17 cellular contexts compared by ENCODE assay signal in the genomic region with DNA sequence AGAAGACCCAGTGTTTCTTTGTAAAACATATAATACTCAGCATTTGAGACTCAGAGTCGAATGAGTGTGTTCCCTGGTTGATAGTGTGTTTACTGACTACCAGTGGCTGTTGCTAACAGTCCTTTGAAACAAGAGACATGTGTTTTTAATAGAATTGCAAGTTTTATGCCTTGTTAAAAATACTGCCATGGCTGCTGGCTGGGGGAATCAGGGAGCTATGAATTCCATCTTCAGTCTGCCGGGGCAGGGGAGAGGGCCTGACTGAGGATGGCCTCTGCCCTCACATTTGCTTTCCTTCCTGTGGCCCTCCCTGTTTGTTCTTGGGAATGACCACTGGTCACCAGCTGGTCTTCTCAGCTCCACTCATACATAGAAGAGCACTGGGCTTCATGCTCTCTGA.
DNase-seq lines count a peak whose midpoint lies in the region; FAIRE-seq and TF ChIP-seq lines count a peak whose summit lies in the region.
"Had no signal": no experiment of that assay in that cellular context is flagged by ENCODE, and none has a peak within 500 bp of the region (broad histone marks: within the 10 kb centered on the region; RNA-seq: fewer than 3 reads in every experiment).

No MANE protein-coding gene starts in this region.

- H3K27ac ChIP-seq in SK-N-MC, result peak overlapping the region; percentile 85
- H3K27ac ChIP-seq: A549 had no signal

- H3K36me3 Mint-ChIP-seq in mesothelial cell of epicardium (no peaks in the 10 kb centered on the region), Caco-2 (ENCODE audit: insufficient read depth, unreplicated experiment) (no peaks in the 10 kb centered on the region)
- no peaks in the 10 kb centered on the region for H3K36me3 Mint-ChIP-seq in activated naive CD4-positive, alpha-beta T cell treated with anti-CD3 and anti-CD28 coated beads for 36 hours (ENCODE audit: low read depth)
- H3K36me3 Mint-ChIP-seq: CD8-positive, alpha-beta memory T cell had no signal

- FAIRE-seq in frontal cortex (lab: Jason Lieb, UNC), result no peak
- FAIRE-seq: A549, D721Med, H1, K562 had no signal

- POLR2A ChIA-PET in Caco-2 (lab: Charles Lee), result no interaction called here

- DNase-seq in AG08395 (ENCODE audit: low spot score), result peak; percentile 11
- DNase-seq in SK-N-MC (ENCODE audit: low read depth, low spot score), result no peak
- peak; percentile 31 for DNase-seq in fibroblast of peridontal ligament (ENCODE audit: extremely low read depth)
- DNase-seq in mesothelial cell of epicardium (ENCODE audit: low spot score in 2 of 2, unreplicated experiment in 2 of 2), result no peak
- no peak for DNase-seq in frontal cortex (ENCODE audit: low spot score in 2 of 2)
- DNase-seq in stimulated activated naive CD4-positive, alpha-beta T cell treated with Interleukin-2 at 50 U/mL for 16 hours (lab: John Stamatoyannopoulos, UW), result no peak
- DNase-seq in Caco-2, result no peak
- DNase-seq in activated naive CD4-positive, alpha-beta T cell treated with anti-CD3 and anti-CD28 coated beads for 36 hours, result no peak
- DNase-seq: C1 segment of cervical spinal cord; CD8-positive, alpha-beta memory T cell; HFFc6; NCI-H1105 treated with DMSO at 0.1 percent for 48 hours; NCI-H1694 had no signal

- H3K4me3 Mint-ChIP-seq in mesothelial cell of epicardium, result no peak overlapping the region
- H3K4me3 Mint-ChIP-seq in Caco-2 (ENCODE audit: unreplicated experiment), result no peak overlapping the region
- no peak overlapping the region for H3K4me3 Mint-ChIP-seq in activated naive CD4-positive, alpha-beta T cell treated with anti-CD3 and anti-CD28 coated beads for 36 hours
- H3K4me3 Mint-ChIP-seq: CD8-positive, alpha-beta memory T cell; HFFc6 had no signal

- intact Hi-C loops in Caco-2 (cut with micrococcal nuclease; ENCODE audit: unreplicated experiment), result no loop called here
- intact Hi-C loops in activated naive CD4-positive, alpha-beta T cell treated with anti-CD3 and anti-CD28 coated beads for 36 hours (cut with micrococcal nuclease), result no loop called here

- CTCF ChIA-PET in Caco-2 (lab: Charles Lee), result no interaction called here
- CTCF ChIA-PET in activated naive CD4-positive, alpha-beta T cell treated with anti-CD3 and anti-CD28 coated beads for 36 hours (lab: Charles Lee), result no interaction called here

- H3K36me3 ChIP-seq in SK-N-MC (ENCODE audit: insufficient read depth, low read length) (no peaks in the 10 kb centered on the region), Caco-2 (ENCODE audit: control insufficient read depth, insufficient read depth, low read length) (no peaks in the 10 kb centered on the region)

- H3K4me1 Mint-ChIP-seq in mesothelial cell of epicardium (peaks cover 15% of the 10 kb centered on the region), Caco-2 (ENCODE audit: low read depth, unreplicated experiment) (no peaks in the 10 kb centered on the region)
- H3K4me1 Mint-ChIP-seq in activated naive CD4-positive, alpha-beta T cell treated with anti-CD3 and anti-CD28 coated beads for 36 hours (ENCODE audit: low read depth), result no peaks in the 10 kb centered on the region
- H3K4me1 Mint-ChIP-seq: CD8-positive, alpha-beta memory T cell had no signal

- H3K4me3 ChIP-seq in SK-N-MC (peak overlapping the region; percentile 20; the same call in 1 of the 2 replicates), Caco-2 (ENCODE audit: low read depth, low read length) (no peak overlapping the region)
- H3K4me3 ChIP-seq: A549, K562 had no signal

- no TSS peak for BruUV-seq in Caco-2 (replicated peaks; lab: Mats Ljungman, UMichigan)

- TF ChIP-seq CTCF in mesothelial cell of epicardium (IDR thresholded peaks at IDR 0.05; ENCODE audit: unreplicated experiment) (no peak), Caco-2 (IDR thresholded peaks at IDR 0.05; ENCODE audit: insufficient read depth in 1 of 2, low read depth in 1 of 2, low read length in 1 of 2, severe bottlenecking in 1 of 2, unreplicated experiment in 1 of 2) (no peak)

- H3K9me3 ChIP-seq in SK-N-MC (ENCODE audit: low read depth, low read length), result no peaks in the 10 kb centered on the region
- no peaks in the 10 kb centered on the region for H3K9me3 ChIP-seq in Caco-2
- H3K9me3 ChIP-seq: A549 had no signal

- H3K27ac Mint-ChIP-seq in mesothelial cell of epicardium (peak overlapping the region; percentile 93), Caco-2 (ENCODE audit: unreplicated experiment) (no peak overlapping the region)
- no peak overlapping the region for H3K27ac Mint-ChIP-seq in activated naive CD4-positive, alpha-beta T cell treated with anti-CD3 and anti-CD28 coated beads for 36 hours
- H3K27ac Mint-ChIP-seq: CD8-positive, alpha-beta memory T cell; HFFc6 had no signal

- H3K9me3 Mint-ChIP-seq in mesothelial cell of epicardium, result peaks cover 3% of the 10 kb centered on the region
- no peaks in the 10 kb centered on the region for H3K9me3 Mint-ChIP-seq in Caco-2 (ENCODE audit: unreplicated experiment)
- no peaks in the 10 kb centered on the region for H3K9me3 Mint-ChIP-seq in activated naive CD4-positive, alpha-beta T cell treated with anti-CD3 and anti-CD28 coated beads for 36 hours
- H3K9me3 Mint-ChIP-seq: CD8-positive, alpha-beta memory T cell; HFFc6 had no signal

- H3K27me3 Mint-ChIP-seq in mesothelial cell of epicardium (ENCODE audit: low read depth), result no peaks in the 10 kb centered on the region
- peaks cover 16% of the 10 kb centered on the region for H3K27me3 Mint-ChIP-seq in Caco-2 (ENCODE audit: insufficient read depth, unreplicated experiment)
- peaks cover 2% of the 10 kb centered on the region for H3K27me3 Mint-ChIP-seq in activated naive CD4-positive, alpha-beta T cell treated with anti-CD3 and anti-CD28 coated beads for 36 hours (ENCODE audit: low read depth)

- H3K9ac ChIP-seq in SK-N-MC (ENCODE audit: insufficient read length), result peak overlapping the region; percentile 51

- no peaks in the 10 kb centered on the region for H3K27me3 ChIP-seq in Caco-2 (replicated peaks; ENCODE audit: control insufficient read depth, insufficient read depth, low read length)

- no peaks in the 10 kb centered on the region for H3K4me1 ChIP-seq in Caco-2
- H3K4me1 ChIP-seq: A549 had no signal

Comparison
In these comparisons a context has a peak if more than half of its experiments do, and no peak if none do; other contexts are left out.
1. DNase-seq: peak in AG08395 (single experiment) and fibroblast of peridontal ligament (single experiment); none in SK-N-MC (single experiment), mesothelial cell of epicardium (0 of 2), frontal cortex (0 of 2), stimulated activated naive CD4-positive, alpha-beta T cell treated with Interleukin-2 at 50 U/mL for 16 hours (single experiment), Caco-2 (0 of 2) and activated naive CD4-positive, alpha-beta T cell treated with anti-CD3 and anti-CD28 coated beads for 36 hours (single experiment).